8 cellular contexts compared by ENCODE assay signal in the genomic region with DNA sequence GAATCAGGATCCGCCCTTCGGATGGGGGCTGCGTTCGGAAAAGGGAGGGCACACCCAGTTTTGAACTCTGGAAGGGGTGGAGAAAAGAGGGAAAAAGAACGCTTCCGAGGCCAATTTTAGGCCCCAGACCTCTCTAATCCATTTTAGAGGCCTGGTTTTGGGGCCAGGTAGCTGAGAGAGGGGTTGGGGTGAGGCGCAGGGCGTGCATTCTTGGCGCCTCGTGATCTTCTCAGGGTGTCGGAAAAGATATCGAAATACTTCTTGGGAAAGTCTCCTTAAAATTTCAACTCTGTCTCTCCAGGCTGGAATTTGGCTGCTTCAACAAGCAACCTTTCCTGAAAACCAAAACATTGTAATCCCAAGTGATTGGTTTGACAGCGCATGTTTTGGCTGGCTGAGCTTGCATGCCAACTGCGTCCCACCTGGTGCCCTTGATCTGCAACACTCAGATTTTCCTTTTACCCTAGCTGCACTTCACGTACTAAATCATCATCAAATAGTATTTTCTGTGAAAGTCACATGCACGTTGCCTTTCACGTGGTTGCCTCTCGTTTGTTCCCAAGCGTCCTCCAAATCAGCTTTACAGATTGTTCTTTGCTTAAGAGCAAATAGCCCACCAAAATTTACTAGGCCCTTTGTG. TPM values are rescaled to one million over a fixed set of nuclear protein-coding genes. Genes with fewer than 3 reads are reported as not detected.
DNase-seq lines count a peak whose midpoint lies in the region; ATAC-seq and TF ChIP-seq lines count a peak whose summit lies in the region.

No MANE protein-coding gene starts in this region.

- peak overlapping the region; percentile 95 to 100 (median 100) for H3K27ac Mint-ChIP-seq in CD4-positive, CD25-positive, alpha-beta regulatory T cell
- H3K27ac Mint-ChIP-seq in activated T-cell treated with anti-CD3 and anti-CD28 coated beads, Interleukin-2, amount 50 U/mL, for 24 hours: peak overlapping the region; percentile 100

- no peak overlapping the region for H2AK5ac ChIP-seq in trophoblast cell (ENCODE audit: low read length)

- H3K36me3 Mint-ChIP-seq in CD4-positive, CD25-positive, alpha-beta regulatory T cell: no peaks in the 10 kb centered on the region
- peaks cover 39% of the 10 kb centered on the region for H3K36me3 Mint-ChIP-seq in activated T-cell treated with anti-CD3 and anti-CD28 coated beads, Interleukin-2, amount 50 U/mL, for 24 hours (ENCODE audit: low read depth)

- H3K27me3 ChIP-seq in CD4-positive, CD25-positive, alpha-beta regulatory T cell (ENCODE audit: control insufficient read depth, insufficient read depth, low read length): no peaks in the 10 kb centered on the region
- H3K27me3 ChIP-seq in trophoblast cell (ENCODE audit: insufficient read depth, low read length) (no peaks in the 10 kb centered on the region), upper lobe of left lung (no peaks in the 10 kb centered on the region)

- peak overlapping the region; percentile 41 for H4K91ac ChIP-seq in trophoblast cell (ENCODE audit: low read depth, low read length)

- peak overlapping the region; percentile 26 for H2AFZ ChIP-seq in trophoblast cell (ENCODE audit: insufficient read depth, low read length, poor library complexity)

- H2BK120ac ChIP-seq in trophoblast cell (ENCODE audit: insufficient read depth, low read length, poor library complexity): peak overlapping the region; percentile 35

- TF ChIP-seq POLR2A in upper lobe of left lung (IDR thresholded peaks at IDR 0.05): no peak

- peak overlapping the region; percentile 68 for H2BK5ac ChIP-seq in trophoblast cell (ENCODE audit: low read depth, low read length, poor library complexity)

- peaks cover 6 to 40% (median 31%) of the 10 kb centered on the region in 4 donors for H3K4me1 Mint-ChIP-seq in CD4-positive, CD25-positive, alpha-beta regulatory T cell
- peaks cover 37% of the 10 kb centered on the region for H3K4me1 Mint-ChIP-seq in activated T-cell treated with anti-CD3 and anti-CD28 coated beads, Interleukin-2, amount 50 U/mL, for 24 hours (ENCODE audit: low read depth)

- DNase-seq in CD4-positive, CD25-positive, alpha-beta regulatory T cell: peak; percentile 32 to 68 (median 55)
- DNase-seq in NCI-H69 (lab: John Stamatoyannopoulos, UW) (peak; percentile 61), fibroblast of pulmonary artery (ENCODE audit: low read depth) (peak; percentile 36), trophoblast cell (peak in 1 of 2 donors; percentile 25), upper lobe of left lung (peak in 1 of 2 donors; percentile 48)
- DNase-seq in activated T-cell treated with anti-CD3 and anti-CD28 coated beads, Interleukin-2, amount 50 U/mL, for 24 hours: peak; percentile 64

- H3K23ac ChIP-seq in trophoblast cell (ENCODE audit: low read length): no peak overlapping the region

- no peaks in the 10 kb centered on the region for H3K36me3 ChIP-seq in CD4-positive, CD25-positive, alpha-beta regulatory T cell (ENCODE audit: control insufficient read depth, insufficient read depth, low read length)
- peaks cover 0 to 3% of the 10 kb centered on the region in 2 experiments for H3K36me3 ChIP-seq in trophoblast cell (ENCODE audit: control insufficient read depth in 1 of 2, insufficient read depth in 2 of 2, low read length in 2 of 2)
- H3K36me3 ChIP-seq in upper lobe of left lung: no peaks in the 10 kb centered on the region

- H3K79me2 ChIP-seq in trophoblast cell (ENCODE audit: control insufficient read depth, insufficient read depth, low read length, poor library complexity): peaks cover 17% of the 10 kb centered on the region

- H3K4me2 ChIP-seq in trophoblast cell (ENCODE audit: low read length): peak overlapping the region; percentile 78

- no CpG with 5 or more reads among the region's 19 CpGs for WGBS in trophoblast cell (ENCODE audit: extremely low coverage, insufficient coverage, insufficient read length)
- WGBS in upper lobe of left lung, 2 donors: 9% methylated on average over 19 of the region's 19 CpGs

- peak overlapping the region; percentile 73 for H3K4me3 ChIP-seq in CD4-positive, CD25-positive, alpha-beta regulatory T cell (ENCODE audit: low read depth, low read length)
- H3K4me3 ChIP-seq in fibroblast of pulmonary artery (replicated peaks; ENCODE audit: low read depth, low read length): peak overlapping the region; percentile 78
- peak overlapping the region; percentile 70 for H3K4me3 ChIP-seq in trophoblast cell (ENCODE audit: low read depth, low read length)
- H3K4me3 ChIP-seq in upper lobe of left lung: peak overlapping the region; percentile 34 to 86 (median 78)

- no peak for ATAC-seq in CD4-positive, CD25-positive, alpha-beta regulatory T cell (ENCODE audit: low read depth in 2 of 2)
- ATAC-seq in HG02885 (IDR thresholded peaks at IDR 0.05; ENCODE audit: poor library complexity, unreplicated experiment) (peak; percentile 0), upper lobe of left lung (ENCODE audit: low FRiP score in 2 of 2) (no peak), HG02840 (IDR thresholded peaks at IDR 0.05; ENCODE audit: low FRiP score, unreplicated experiment) (no peak)

- H3K14ac ChIP-seq in trophoblast cell (ENCODE audit: low read length): peak overlapping the region; percentile 82

- peaks cover 17% of the 10 kb centered on the region for H3K27me3 Mint-ChIP-seq in CD4-positive, CD25-positive, alpha-beta regulatory T cell
- H3K27me3 Mint-ChIP-seq in activated T-cell treated with anti-CD3 and anti-CD28 coated beads, Interleukin-2, amount 50 U/mL, for 24 hours: no peaks in the 10 kb centered on the region

- H3K9me3 ChIP-seq in CD4-positive, CD25-positive, alpha-beta regulatory T cell (ENCODE audit: control insufficient read depth in 2 of 2, low read length in 2 of 2): no peaks in the 10 kb centered on the region
- H3K9me3 ChIP-seq in trophoblast cell (ENCODE audit: insufficient read depth, low read depth, low read length) (no peaks in the 10 kb centered on the region), upper lobe of left lung (no peaks in the 10 kb centered on the region)

- H2BK12ac ChIP-seq in trophoblast cell (ENCODE audit: low read length): peak overlapping the region; percentile 1

- H3K18ac ChIP-seq in trophoblast cell (ENCODE audit: low read length): peak overlapping the region; percentile 6

- H3K9me3 Mint-ChIP-seq in CD4-positive, CD25-positive, alpha-beta regulatory T cell: peaks cover 0 to 2% (median 0%) of the 10 kb centered on the region in 7 donors
- no peaks in the 10 kb centered on the region for H3K9me3 Mint-ChIP-seq in activated T-cell treated with anti-CD3 and anti-CD28 coated beads, Interleukin-2, amount 50 U/mL, for 24 hours

- peaks cover 28% of the 10 kb centered on the region for H3K4me1 ChIP-seq in CD4-positive, CD25-positive, alpha-beta regulatory T cell (ENCODE audit: control insufficient read depth, insufficient read depth, low read length, poor library complexity, severe bottlenecking)
- H3K4me1 ChIP-seq in trophoblast cell (ENCODE audit: control insufficient read depth in 1 of 2, insufficient read depth in 2 of 2, low read length in 2 of 2) (peaks cover 0 to 3% of the 10 kb centered on the region in 2 experiments), upper lobe of left lung (peaks cover 18 to 25% (median 21%) of the 10 kb centered on the region in 4 donors)

- H3K27ac ChIP-seq in CD4-positive, CD25-positive, alpha-beta regulatory T cell (ENCODE audit: insufficient read depth, low read length, poor library complexity, severe bottlenecking): peak overlapping the region; percentile 100
- H3K27ac ChIP-seq in trophoblast cell (ENCODE audit: low read depth, low read length) (peak overlapping the region; percentile 88), upper lobe of left lung (peak overlapping the region; percentile 88 to 99 (median 94))

- TF ChIP-seq CTCF in fibroblast of pulmonary artery (IDR thresholded peaks at IDR 0.05; ENCODE audit: low read length, missing control alignments) (no peak), upper lobe of left lung (IDR thresholded peaks at IDR 0.05) (no peak)

- H3K79me1 ChIP-seq in trophoblast cell (ENCODE audit: low read length): peaks cover 18% of the 10 kb centered on the region

- peak overlapping the region; percentile 96 to 100 (median 96) for H3K4me3 Mint-ChIP-seq in CD4-positive, CD25-positive, alpha-beta regulatory T cell
- H3K4me3 Mint-ChIP-seq in activated T-cell treated with anti-CD3 and anti-CD28 coated beads, Interleukin-2, amount 50 U/mL, for 24 hours: peak overlapping the region; percentile 95

- H4K12ac ChIP-seq in trophoblast cell (ENCODE audit: low read depth, low read length): peak overlapping the region; percentile 91

- peak overlapping the region; percentile 80 for H3K9ac ChIP-seq in trophoblast cell (ENCODE audit: low read length)

- H3K4ac ChIP-seq in trophoblast cell (ENCODE audit: low read depth, low read length): peak overlapping the region; percentile 52

- peak overlapping the region; percentile 93 for H4K8ac ChIP-seq in trophoblast cell (ENCODE audit: low read depth, low read length)

- TF ChIP-seq EP300 in upper lobe of left lung (IDR thresholded peaks at IDR 0.05): peak in 1 of 4 donors; percentile 16

RNA-seq across cellular contexts. Expression of a gene that starts 0.9 kb away (rescaled TPM):
- 137 TPM for total RNA-seq in CD4-positive, CD25-positive, alpha-beta regulatory T cell
- 10 to 100 TPM; 29.0 to 45.0 (median 36.0) TPM for polyA plus RNA-seq in CD4-positive, CD25-positive, alpha-beta regulatory T cell
- 103 and 107 TPM in 2 replicates for polyA plus RNA-seq in trophoblast cell (2013)
- total RNA-seq in upper lobe of left lung: 100 to 1,000 TPM in 2 of 6 donors, 10 to 100 TPM in 4; 52.2 to 145 (median 81.9) TPM
